ENCODE assay signal across 16 cellular contexts in genomic region chr19:49790866-49791265, GRCh38. TPM values are rescaled to one million over a fixed set of nuclear protein-coding genes. Genes with fewer than 3 reads are reported as not detected.
DNase-seq lines count a peak whose midpoint lies in the region; ATAC-seq, FAIRE-seq and TF ChIP-seq lines count a peak whose summit lies in the region.
"Had no signal": no experiment of that assay in that cellular context is flagged by ENCODE, and none has a peak within 500 bp of the region (broad histone marks: within the 10 kb centered on the region; RNA-seq: fewer than 3 reads in every experiment).

No MANE protein-coding gene starts in this region.

- peaks cover 40% of the 10 kb centered on the region for H3K36me3 Mint-ChIP-seq in activated CD4-positive, alpha-beta T cell treated with anti-CD3 and anti-CD28 coated beads, Interleukin-2, amount 10 ng/mL, durations not matched to agents 7 days and 5 days (ENCODE audit: low read depth)

- CTCF ChIA-PET in HepG2 (lab: Yijun Ruan, JAX; ENCODE audit: low intra/inter-chr PET ratio, low total read pairs) = no interaction called here
- CTCF ChIA-PET in activated CD4-positive, alpha-beta T cell treated with anti-CD3 and anti-CD28 coated beads, Interleukin-2, amount 10 ng/mL, durations not matched to agents 7 days and 5 days (lab: Charles Lee) = no interaction called here

- no peaks in the 10 kb centered on the region for H3K9me3 Mint-ChIP-seq in activated CD4-positive, alpha-beta T cell treated with anti-CD3 and anti-CD28 coated beads, Interleukin-2, amount 10 ng/mL, durations not matched to agents 7 days and 5 days
- H3K9me3 Mint-ChIP-seq: brain; naive thymus-derived CD8-positive, alpha-beta T cell had no signal

- H3K27ac Mint-ChIP-seq in activated CD4-positive, alpha-beta T cell treated with anti-CD3 and anti-CD28 coated beads, Interleukin-2, amount 10 ng/mL, durations not matched to agents 7 days and 5 days = no peak overlapping the region

- H3K9me3 ChIP-seq in liver (ENCODE audit: control insufficient read depth in 4 of 4, low read length in 3 of 4) = no peaks in the 10 kb centered on the region
- H3K9me3 ChIP-seq in HepG2 (ENCODE audit: low read length) = no peaks in the 10 kb centered on the region
- H3K9me3 ChIP-seq in vagina = no peaks in the 10 kb centered on the region

- H3K9ac ChIP-seq in liver (ENCODE audit: low read depth in 1 of 2, low read length in 2 of 2) (no peak overlapping the region), HepG2 (ENCODE audit: insufficient read depth, low read depth, low read length) (no peak overlapping the region)

- H3K4me1 Mint-ChIP-seq in activated CD4-positive, alpha-beta T cell treated with anti-CD3 and anti-CD28 coated beads, Interleukin-2, amount 10 ng/mL, durations not matched to agents 7 days and 5 days = no peaks in the 10 kb centered on the region

- ATAC-seq in HepG2 = no peak
- no peak for ATAC-seq in GM19395 (IDR thresholded peaks at IDR 0.05; ENCODE audit: unreplicated experiment)
- ATAC-seq: naive thymus-derived CD8-positive, alpha-beta T cell had no signal

- no peaks in the 10 kb centered on the region for H3K27me3 Mint-ChIP-seq in activated CD4-positive, alpha-beta T cell treated with anti-CD3 and anti-CD28 coated beads, Interleukin-2, amount 10 ng/mL, durations not matched to agents 7 days and 5 days
- H3K27me3 Mint-ChIP-seq: brain; naive thymus-derived CD8-positive, alpha-beta T cell had no signal

- H2AFZ ChIP-seq in HepG2 (ENCODE audit: low read length) = no peak overlapping the region

- no peaks in the 10 kb centered on the region for H3K79me2 ChIP-seq in HepG2 (ENCODE audit: insufficient read depth, low read length)

- in situ Hi-C loops in HepG2 (cut with HindIII; ENCODE audit: extremely low pct_ligation_motif_present, low pct_unique_long_range_greater_than_20kb) = no loop called here

- no peak overlapping the region for H3K4me2 ChIP-seq in HepG2 (ENCODE audit: low read depth, low read length)

- TF ChIP-seq POLR2A in HepG2 (IDR thresholded peaks at IDR 0.05; ENCODE audit: insufficient read depth in 1 of 2, low read depth in 2 of 2, low read length in 2 of 2) (no peak), vagina (IDR thresholded peaks at IDR 0.05) (no peak)

- H3K27me3 ChIP-seq in liver (ENCODE audit: control insufficient read depth in 4 of 4, insufficient read depth in 4 of 4, low read length in 3 of 4) (no peaks in the 10 kb centered on the region), HepG2 (ENCODE audit: control insufficient read depth in 1 of 2, insufficient read depth in 2 of 2, low read length in 2 of 2) (no peaks in the 10 kb centered on the region), vagina (no peaks in the 10 kb centered on the region)

- H3K27ac ChIP-seq in liver (ENCODE audit: low read depth in 1 of 2, low read length in 2 of 2) (no peak overlapping the region), HepG2 (ENCODE audit: extremely low read length, insufficient read depth, low read length) (no peak overlapping the region), vagina (peak overlapping the region; percentile 74)

- WGBS in liver = 84% methylated on average over 9 of the region's 9 CpGs
- 88% methylated on average over 9 of the region's 9 CpGs for WGBS in HepG2 (ENCODE audit: low lambda C conversion rate)

- no peak for TF ChIP-seq EP300 in HepG2 (IDR thresholded peaks at IDR 0.05; ENCODE audit: low read depth in 2 of 2, low read length in 2 of 2)
- no peak for TF ChIP-seq EP300 in HepG2 (CRISPR knock-in tag; IDR thresholded peaks at IDR 0.05; ENCODE audit: borderline replicate concordance)

- H3K4me1 ChIP-seq in liver (ENCODE audit: control insufficient read depth in 4 of 4, insufficient read depth in 4 of 4, low read length in 3 of 4) = no peaks in the 10 kb centered on the region
- H3K4me1 ChIP-seq in HepG2 (ENCODE audit: insufficient read depth, low read length) = no peaks in the 10 kb centered on the region
- peaks cover 36% of the 10 kb centered on the region for H3K4me1 ChIP-seq in vagina

- BruUV-seq in HepG2 (replicated peaks; lab: Mats Ljungman, UMichigan) = no TSS peak

- no peak for DNase-seq in HepG2 (ENCODE audit: low spot score)
- DNase-seq in fibroblast of mammary gland (ENCODE audit: low read depth) = peak; percentile 67
- DNase-seq in mucosa of gallbladder (ENCODE audit: low spot score) = peak; percentile 49
- DNase-seq in vagina (ENCODE audit: extremely low spot score in 2 of 2) = no peak
- DNase-seq in GM19240 (ENCODE audit: insufficient read length, low spot score) = no peak
- no peak for DNase-seq in activated CD4-positive, alpha-beta T cell treated with anti-CD3 and anti-CD28 coated beads, Interleukin-2, amount 10 ng/mL, durations not matched to agents 7 days and 5 days
- DNase-seq: activated CD4-positive, alpha-beta T cell treated with anti-CD3 and anti-CD28 coated beads, Interleukin-2, amount 50 U/mL, for 4 hours; effector memory CD4-positive, alpha-beta T cell; HCEC 1CT; naive thymus-derived CD8-positive, alpha-beta T cell; NCI-H1694 treated with DMSO at 0.1 percent for 48 hours; NCI-H524 treated with DMSO at 0.1 percent for 48 hours had no signal

- H3K36me3 ChIP-seq in liver (ENCODE audit: control insufficient read depth in 4 of 4, insufficient read depth in 3 of 4, low read depth in 1 of 4, low read length in 3 of 4) (peaks cover 17 to 63% (median 31%) of the 10 kb centered on the region in 4 donors), HepG2 (replicated peaks in 1 of 2; ENCODE audit: control insufficient read depth in 1 of 2, insufficient read depth in 2 of 2, low read length in 2 of 2) (peaks cover 21 to 42% of the 10 kb centered on the region in 2 experiments; a peak in 4 of 5 replicates), vagina (peaks cover 4 to 49% of the 10 kb centered on the region in 2 donors)

- FAIRE-seq in HepG2 (lab: Jason Lieb, UNC) = no peak

- POLR2A ChIA-PET in HepG2 (lab: Yijun Ruan, JAX) = no interaction called here
- POLR2A ChIA-PET in activated CD4-positive, alpha-beta T cell treated with anti-CD3 and anti-CD28 coated beads, Interleukin-2, amount 10 ng/mL, durations not matched to agents 7 days and 5 days (lab: Charles Lee) = no interaction called here

- H3K4me3 Mint-ChIP-seq in activated CD4-positive, alpha-beta T cell treated with anti-CD3 and anti-CD28 coated beads, Interleukin-2, amount 10 ng/mL, durations not matched to agents 7 days and 5 days = no peak overlapping the region
- H3K4me3 Mint-ChIP-seq: brain; naive thymus-derived CD8-positive, alpha-beta T cell had no signal

- H3K4me3 ChIP-seq in liver (ENCODE audit: low read depth in 1 of 3, low read length in 3 of 3) = no peak overlapping the region
- H3K4me3 ChIP-seq in HepG2 (replicated peaks in 1 of 3; ENCODE audit: insufficient read depth in 1 of 3, low read depth in 2 of 3, low read length in 3 of 3) = no peak overlapping the region
- no peak overlapping the region for H3K4me3 ChIP-seq in fibroblast of mammary gland (ENCODE audit: control insufficient read depth, low read depth, low read length)
- no peak overlapping the region for H3K4me3 ChIP-seq in vagina

- TF ChIP-seq RAD21 in liver (IDR thresholded peaks at IDR 0.05) (peak in 1 of 2 donors; percentile 10), HepG2 (CRISPR knock-in tag; IDR thresholded peaks at IDR 0.05) (no peak)

- H4K20me1 ChIP-seq in HepG2 (ENCODE audit: insufficient read depth, low read length) = no peaks in the 10 kb centered on the region

- intact Hi-C loops in HepG2 (cut with micrococcal nuclease; ENCODE audit: unreplicated experiment) (no loop called here), vagina (cut with DNase I) (no loop called here)

- no peak for TF ChIP-seq CTCF in liver (IDR thresholded peaks at IDR 0.05; ENCODE audit: low read depth, low read length, missing input control)
- no peak for TF ChIP-seq CTCF in HepG2 (CRISPR knock-in tag; IDR thresholded peaks at IDR 0.05)
- no peak for TF ChIP-seq CTCF in fibroblast of mammary gland (conservative IDR thresholded peaks at IDR 0.05; ENCODE audit: control insufficient read depth, insufficient read depth, low read depth, low read length)
- TF ChIP-seq CTCF in vagina (IDR thresholded peaks at IDR 0.05) = no peak

RNA-seq across cellular contexts. Expression of gene FUZ, which starts 22.2 kb away (rescaled TPM):
- 10 to 100 TPM in 1 of 2 donors, 1 to 10 TPM in 1; 3.8 to 12.5 TPM for total RNA-seq in liver
- 1 to 10 TPM; 6.4 to 7.6 TPM for polyA plus RNA-seq in liver
- not detected in 2 replicates for total RNA-seq in HepG2 (2016; rRNA removed; fragmentation: Illumina TruSeq; extraction: Trizol)
- total RNA-seq in HepG2 (2016; cell fraction: cytosol; rRNA removed; fragmentation: Illumina TruSeq; extraction: Trizol; ENCODE audit: low read depth) = 0.44 TPM in 1 of 2 replicates, not detected in the other
- total RNA-seq in HepG2 (2016; cell fraction: insoluble cytoplasmic fraction; rRNA removed; fragmentation: Illumina TruSeq; extraction: Trizol) = not detected in 2 replicates
- 0.31 TPM in 1 of 2 replicates, not detected in the other for total RNA-seq in HepG2 (2016; cell fraction: membrane; rRNA removed; fragmentation: Illumina TruSeq; extraction: Trizol)
- total RNA-seq in HepG2 (2016; cell fraction: nucleus; rRNA removed; fragmentation: Illumina TruSeq; extraction: Trizol) = not detected in 2 replicates
- polyA plus RNA-seq in HepG2 (2011; rRNA removed) = 0.07 and 0.08 TPM in 2 replicates
- polyA plus RNA-seq in HepG2 (2011; cell fraction: cytosol; rRNA removed) = 0.08 and 0.14 TPM in 2 replicates
- polyA plus RNA-seq in HepG2 (2011; cell fraction: nucleus; rRNA removed) = 0.32 and 0.38 TPM in 2 replicates
- 0.21 and 0.63 TPM in 2 replicates for polyA plus RNA-seq in HepG2 (2012)
- polyA plus RNA-seq in HepG2 (2016; cell fraction: cytosol; fragmentation: Illumina TruSeq; extraction: Trizol; ENCODE audit: low read depth) = 0.26 TPM in 1 of 2 replicates, not detected in the other
- not detected in 2 replicates for polyA plus RNA-seq in HepG2 (2016; cell fraction: insoluble cytoplasmic fraction; fragmentation: Illumina TruSeq; extraction: Trizol; ENCODE audit: low read depth)
- polyA plus RNA-seq in HepG2 (2016; cell fraction: membrane; fragmentation: Illumina TruSeq; extraction: Trizol; ENCODE audit: low read depth) = 0.22 TPM in 1 of 2 replicates, not detected in the other
- polyA plus RNA-seq in HepG2 (2016; cell fraction: nucleus; fragmentation: Illumina TruSeq; extraction: Trizol; ENCODE audit: insufficient read depth, low read depth) = not detected in 2 replicates
- not detected in 2 replicates for polyA minus RNA-seq in HepG2 (2011; rRNA and poly(A)+ RNA removed; ENCODE audit: low replicate concordance)
- not detected in 2 replicates for polyA minus RNA-seq in HepG2 (2011; cell fraction: cytosol; rRNA and poly(A)+ RNA removed)
- polyA minus RNA-seq in HepG2 (2011; cell fraction: nucleus; rRNA and poly(A)+ RNA removed) = not detected in 2 replicates
- total RNA-seq in mucosa of gallbladder = 36.7 TPM
- 11.5 TPM for total RNA-seq in vagina
- 10 to 100 TPM; 13.3 to 13.9 TPM for total RNA-seq in activated CD4-positive, alpha-beta T cell treated with anti-CD3 and anti-CD28 coated beads, Interleukin-2, amount 10 ng/mL, durations not matched to agents 7 days and 5 days

RNA-seq across cellular contexts. Expression of gene AP2A1, which starts 24.1 kb away (rescaled TPM):
- total RNA-seq in liver (100 to 1,000 TPM in 1 of 2 donors, 10 to 100 TPM in 1; 58.0 to 123 TPM), HepG2 (2016; rRNA removed; fragmentation: Illumina TruSeq; extraction: Trizol) (21.8 and 22.7 TPM in 2 replicates), mucosa of gallbladder (76.3 TPM), vagina (80.8 TPM)
- polyA plus RNA-seq in liver (10 to 100 TPM; 20.1 to 57.0 TPM), HepG2 (2011; rRNA removed) (39.7 and 49.9 TPM in 2 replicates)
- 9.5 and 10.1 TPM in 2 replicates for total RNA-seq in HepG2 (2016; cell fraction: cytosol; rRNA removed; fragmentation: Illumina TruSeq; extraction: Trizol; ENCODE audit: low read depth)
- 19.1 and 23.8 TPM in 2 replicates for total RNA-seq in HepG2 (2016; cell fraction: insoluble cytoplasmic fraction; rRNA removed; fragmentation: Illumina TruSeq; extraction: Trizol)
- total RNA-seq in HepG2 (2016; cell fraction: membrane; rRNA removed; fragmentation: Illumina TruSeq; extraction: Trizol) = 19.2 and 20.5 TPM in 2 replicates
- 16.2 and 20.1 TPM in 2 replicates for total RNA-seq in HepG2 (2016; cell fraction: nucleus; rRNA removed; fragmentation: Illumina TruSeq; extraction: Trizol)
- 30.4 and 48.4 TPM in 2 replicates for polyA plus RNA-seq in HepG2 (2011; cell fraction: cytosol; rRNA removed)
- polyA plus RNA-seq in HepG2 (2011; cell fraction: nucleus; rRNA removed) = 84.4 and 99.0 TPM in 2 replicates
- 35.2 and 42.3 TPM in 2 replicates for polyA plus RNA-seq in HepG2 (2012)
- 6.6 and 7.7 TPM in 2 replicates for polyA plus RNA-seq in HepG2 (2016; cell fraction: cytosol; fragmentation: Illumina TruSeq; extraction: Trizol; ENCODE audit: low read depth)
- 24.6 and 33.0 TPM in 2 replicates for polyA plus RNA-seq in HepG2 (2016; cell fraction: insoluble cytoplasmic fraction; fragmentation: Illumina TruSeq; extraction: Trizol; ENCODE audit: low read depth)
- 13.4 and 16.8 TPM in 2 replicates for polyA plus RNA-seq in HepG2 (2016; cell fraction: membrane; fragmentation: Illumina TruSeq; extraction: Trizol; ENCODE audit: low read depth)
- 38.5 and 39.3 TPM in 2 replicates for polyA plus RNA-seq in HepG2 (2016; cell fraction: nucleus; fragmentation: Illumina TruSeq; extraction: Trizol; ENCODE audit: insufficient read depth, low read depth)
- 97.4 and 189 TPM in 2 replicates for polyA minus RNA-seq in HepG2 (2011; rRNA and poly(A)+ RNA removed; ENCODE audit: low replicate concordance)
- 53.7 and 56.5 TPM in 2 replicates for polyA minus RNA-seq in HepG2 (2011; cell fraction: cytosol; rRNA and poly(A)+ RNA removed)
- polyA minus RNA-seq in HepG2 (2011; cell fraction: nucleus; rRNA and poly(A)+ RNA removed) = 24.7 and 29.2 TPM in 2 replicates
- total RNA-seq in activated CD4-positive, alpha-beta T cell treated with anti-CD3 and anti-CD28 coated beads, Interleukin-2, amount 10 ng/mL, durations not matched to agents 7 days and 5 days = 10 to 100 TPM; 77.2 to 87.9 TPM

RNA-seq across cellular contexts. Expression of gene MED25, which starts 27.2 kb away (rescaled TPM):
- 10 to 100 TPM in 1 of 2 donors, 1 to 10 TPM in 1; 7.6 to 24.1 TPM for total RNA-seq in liver
- 10 to 100 TPM in 1 of 2 donors, 1 to 10 TPM in 1; 4.7 to 11.5 TPM for polyA plus RNA-seq in liver
- total RNA-seq in HepG2 (2016; rRNA removed; fragmentation: Illumina TruSeq; extraction: Trizol) = 11.1 and 11.3 TPM in 2 replicates
- total RNA-seq in HepG2 (2016; cell fraction: cytosol; rRNA removed; fragmentation: Illumina TruSeq; extraction: Trizol; ENCODE audit: low read depth) = 3.0 and 3.1 TPM in 2 replicates
- 10.4 and 11.0 TPM in 2 replicates for total RNA-seq in HepG2 (2016; cell fraction: insoluble cytoplasmic fraction; rRNA removed; fragmentation: Illumina TruSeq; extraction: Trizol)
- 6.7 and 8.6 TPM in 2 replicates for total RNA-seq in HepG2 (2016; cell fraction: membrane; rRNA removed; fragmentation: Illumina TruSeq; extraction: Trizol)
- total RNA-seq in HepG2 (2016; cell fraction: nucleus; rRNA removed; fragmentation: Illumina TruSeq; extraction: Trizol) = 18.0 and 18.4 TPM in 2 replicates
- 13.3 and 15.1 TPM in 2 replicates for polyA plus RNA-seq in HepG2 (2011; rRNA removed)
- polyA plus RNA-seq in HepG2 (2011; cell fraction: cytosol; rRNA removed) = 5.3 and 5.7 TPM in 2 replicates
- polyA plus RNA-seq in HepG2 (2011; cell fraction: nucleus; rRNA removed) = 48.1 and 61.9 TPM in 2 replicates
- polyA plus RNA-seq in HepG2 (2012) = 17.3 and 20.9 TPM in 2 replicates
- 5.1 and 5.2 TPM in 2 replicates for polyA plus RNA-seq in HepG2 (2016; cell fraction: cytosol; fragmentation: Illumina TruSeq; extraction: Trizol; ENCODE audit: low read depth)
- polyA plus RNA-seq in HepG2 (2016; cell fraction: insoluble cytoplasmic fraction; fragmentation: Illumina TruSeq; extraction: Trizol; ENCODE audit: low read depth) = 16.3 and 22.3 TPM in 2 replicates
- polyA plus RNA-seq in HepG2 (2016; cell fraction: membrane; fragmentation: Illumina TruSeq; extraction: Trizol; ENCODE audit: low read depth) = 7.9 and 9.9 TPM in 2 replicates
- polyA plus RNA-seq in HepG2 (2016; cell fraction: nucleus; fragmentation: Illumina TruSeq; extraction: Trizol; ENCODE audit: insufficient read depth, low read depth) = 46.3 and 50.3 TPM in 2 replicates
- polyA minus RNA-seq in HepG2 (2011; rRNA and poly(A)+ RNA removed; ENCODE audit: low replicate concordance) = 31.2 and 56.4 TPM in 2 replicates
- polyA minus RNA-seq in HepG2 (2011; cell fraction: cytosol; rRNA and poly(A)+ RNA removed) = 9.1 and 11.4 TPM in 2 replicates
- 21.9 and 22.9 TPM in 2 replicates for polyA minus RNA-seq in HepG2 (2011; cell fraction: nucleus; rRNA and poly(A)+ RNA removed)
- total RNA-seq in mucosa of gallbladder = 66.0 TPM
- total RNA-seq in vagina = 25.0 TPM
- total RNA-seq in activated CD4-positive, alpha-beta T cell treated with anti-CD3 and anti-CD28 coated beads, Interleukin-2, amount 10 ng/mL, durations not matched to agents 7 days and 5 days = 10 to 100 TPM; 57.9 to 62.7 TPM

RNA-seq across cellular contexts. Expression of gene TSKS, which starts 27.8 kb away (rescaled TPM):
- under 1 TPM; 0.08 to 0.61 TPM for total RNA-seq in liver
- under 1 TPM in 1 of 2 donors, not detected in 1; 0.07 TPM for polyA plus RNA-seq in liver
- total RNA-seq in HepG2 (2016; rRNA removed; fragmentation: Illumina TruSeq; extraction: Trizol) = not detected in 2 replicates
- total RNA-seq in HepG2 (2016; cell fraction: cytosol; rRNA removed; fragmentation: Illumina TruSeq; extraction: Trizol; ENCODE audit: low read depth) = not detected in 2 replicates
- total RNA-seq in HepG2 (2016; cell fraction: insoluble cytoplasmic fraction; rRNA removed; fragmentation: Illumina TruSeq; extraction: Trizol) = not detected in 2 replicates
- not detected in 2 replicates for total RNA-seq in HepG2 (2016; cell fraction: membrane; rRNA removed; fragmentation: Illumina TruSeq; extraction: Trizol)
- total RNA-seq in HepG2 (2016; cell fraction: nucleus; rRNA removed; fragmentation: Illumina TruSeq; extraction: Trizol) = not detected in 2 replicates
- 0.03 and 0.21 TPM in 2 replicates for polyA plus RNA-seq in HepG2 (2011; rRNA removed)
- polyA plus RNA-seq in HepG2 (2011; cell fraction: cytosol; rRNA removed) = 0.04 and 0.09 TPM in 2 replicates
- polyA plus RNA-seq in HepG2 (2011; cell fraction: nucleus; rRNA removed) = 0.40 and 0.47 TPM in 2 replicates
- polyA plus RNA-seq in HepG2 (2012) = 0.16 TPM in 1 of 2 replicates, not detected in the other
- polyA plus RNA-seq in HepG2 (2016; cell fraction: cytosol; fragmentation: Illumina TruSeq; extraction: Trizol; ENCODE audit: low read depth) = not detected in 2 replicates
- not detected in 2 replicates for polyA plus RNA-seq in HepG2 (2016; cell fraction: insoluble cytoplasmic fraction; fragmentation: Illumina TruSeq; extraction: Trizol; ENCODE audit: low read depth)
- not detected in 2 replicates for polyA plus RNA-seq in HepG2 (2016; cell fraction: membrane; fragmentation: Illumina TruSeq; extraction: Trizol; ENCODE audit: low read depth)
- not detected in 2 replicates for polyA plus RNA-seq in HepG2 (2016; cell fraction: nucleus; fragmentation: Illumina TruSeq; extraction: Trizol; ENCODE audit: insufficient read depth, low read depth)
- 0.12 TPM in 1 of 2 replicates, not detected in the other for polyA minus RNA-seq in HepG2 (2011; rRNA and poly(A)+ RNA removed; ENCODE audit: low replicate concordance)
- not detected in 2 replicates for polyA minus RNA-seq in HepG2 (2011; cell fraction: cytosol; rRNA and poly(A)+ RNA removed)
- polyA minus RNA-seq in HepG2 (2011; cell fraction: nucleus; rRNA and poly(A)+ RNA removed) = not detected in 2 replicates
- total RNA-seq in mucosa of gallbladder = 0.58 TPM
- total RNA-seq in vagina = 1.2 TPM
- 1 to 10 TPM; 4.5 to 5.4 TPM for total RNA-seq in activated CD4-positive, alpha-beta T cell treated with anti-CD3 and anti-CD28 coated beads, Interleukin-2, amount 10 ng/mL, durations not matched to agents 7 days and 5 days
- total RNA-seq: A172 had no signal

Comparison
In these comparisons a context has a peak if more than half of its experiments do, and no peak if none do; other contexts are left out.
1. DNase-seq: peak in fibroblast of mammary gland (single experiment) and mucosa of gallbladder (single experiment); none in HepG2 (single experiment), vagina (0 of 2), GM19240 (single experiment) and activated CD4-positive, alpha-beta T cell treated with anti-CD3 and anti-CD28 coated beads, Interleukin-2, amount 10 ng/mL, durations not matched to agents 7 days and 5 days (single experiment).